Comparison of ENCODE assay signal across 1 cellular context in the genomic region with DNA sequence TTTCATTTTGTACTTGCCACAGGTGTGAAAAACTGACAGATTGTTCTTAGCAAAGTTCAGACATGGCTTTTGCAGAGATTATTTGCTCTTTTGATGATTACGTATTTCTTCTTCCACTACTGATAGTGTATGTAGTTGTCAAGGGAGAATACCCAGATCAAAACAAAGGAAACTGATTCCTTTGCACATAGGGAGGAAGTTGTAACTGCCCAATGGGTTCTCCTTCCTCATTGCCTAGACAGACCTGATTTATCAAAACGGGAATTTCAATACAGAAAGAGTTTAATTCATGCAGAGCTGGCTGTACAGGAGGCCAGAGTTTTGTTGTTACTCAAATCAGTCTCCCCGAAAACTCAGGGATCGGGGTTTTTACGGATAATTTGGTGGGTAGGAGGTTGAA.
TF ChIP-seq lines count a peak whose summit lies in the region.

No MANE protein-coding gene starts in this region.

TF ChIP-seq in WTC11, 78 proteins besides CTCF, POLR2A, EP300 and RAD21 (continued from another document):
- TF ChIP-seq, protein P1, sequence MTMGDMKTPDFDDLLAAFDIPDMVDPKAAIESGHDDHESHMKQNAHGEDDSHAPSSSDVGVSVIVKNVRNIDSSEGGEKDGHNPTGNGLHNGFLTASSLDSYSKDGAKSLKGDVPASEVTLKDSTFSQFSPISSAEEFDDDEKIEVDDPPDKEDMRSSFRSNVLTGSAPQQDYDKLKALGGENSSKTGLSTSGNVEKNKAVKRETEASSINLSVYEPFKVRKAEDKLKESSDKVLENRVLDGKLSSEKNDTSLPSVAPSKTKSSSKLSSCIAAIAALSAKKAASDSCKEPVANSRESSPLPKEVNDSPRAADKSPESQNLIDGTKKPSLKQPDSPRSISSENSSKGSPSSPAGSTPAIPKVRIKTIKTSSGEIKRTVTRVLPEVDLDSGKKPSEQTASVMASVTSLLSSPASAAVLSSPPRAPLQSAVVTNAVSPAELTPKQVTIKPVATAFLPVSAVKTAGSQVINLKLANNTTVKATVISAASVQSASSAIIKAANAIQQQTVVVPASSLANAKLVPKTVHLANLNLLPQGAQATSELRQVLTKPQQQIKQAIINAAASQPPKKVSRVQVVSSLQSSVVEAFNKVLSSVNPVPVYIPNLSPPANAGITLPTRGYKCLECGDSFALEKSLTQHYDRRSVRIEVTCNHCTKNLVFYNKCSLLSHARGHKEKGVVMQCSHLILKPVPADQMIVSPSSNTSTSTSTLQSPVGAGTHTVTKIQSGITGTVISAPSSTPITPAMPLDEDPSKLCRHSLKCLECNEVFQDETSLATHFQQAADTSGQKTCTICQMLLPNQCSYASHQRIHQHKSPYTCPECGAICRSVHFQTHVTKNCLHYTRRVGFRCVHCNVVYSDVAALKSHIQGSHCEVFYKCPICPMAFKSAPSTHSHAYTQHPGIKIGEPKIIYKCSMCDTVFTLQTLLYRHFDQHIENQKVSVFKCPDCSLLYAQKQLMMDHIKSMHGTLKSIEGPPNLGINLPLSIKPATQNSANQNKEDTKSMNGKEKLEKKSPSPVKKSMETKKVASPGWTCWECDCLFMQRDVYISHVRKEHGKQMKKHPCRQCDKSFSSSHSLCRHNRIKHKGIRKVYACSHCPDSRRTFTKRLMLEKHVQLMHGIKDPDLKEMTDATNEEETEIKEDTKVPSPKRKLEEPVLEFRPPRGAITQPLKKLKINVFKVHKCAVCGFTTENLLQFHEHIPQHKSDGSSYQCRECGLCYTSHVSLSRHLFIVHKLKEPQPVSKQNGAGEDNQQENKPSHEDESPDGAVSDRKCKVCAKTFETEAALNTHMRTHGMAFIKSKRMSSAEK (CRISPR knock-in tag; IDR thresholded peaks at IDR 0.05; ENCODE audit: borderline replicate concordance) = no peak
- TF ChIP-seq, protein P2, sequence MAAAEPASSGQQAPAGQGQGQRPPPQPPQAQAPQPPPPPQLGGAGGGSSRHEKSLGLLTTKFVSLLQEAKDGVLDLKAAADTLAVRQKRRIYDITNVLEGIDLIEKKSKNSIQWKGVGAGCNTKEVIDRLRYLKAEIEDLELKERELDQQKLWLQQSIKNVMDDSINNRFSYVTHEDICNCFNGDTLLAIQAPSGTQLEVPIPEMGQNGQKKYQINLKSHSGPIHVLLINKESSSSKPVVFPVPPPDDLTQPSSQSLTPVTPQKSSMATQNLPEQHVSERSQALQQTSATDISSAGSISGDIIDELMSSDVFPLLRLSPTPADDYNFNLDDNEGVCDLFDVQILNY (CRISPR knock-in tag; IDR thresholded peaks at IDR 0.05) = no peak
- no peak for TF ChIP-seq RELA (CRISPR knock-in tag; IDR thresholded peaks at IDR 0.05; ENCODE audit: borderline replicate concordance)
- TF ChIP-seq, protein P3, sequence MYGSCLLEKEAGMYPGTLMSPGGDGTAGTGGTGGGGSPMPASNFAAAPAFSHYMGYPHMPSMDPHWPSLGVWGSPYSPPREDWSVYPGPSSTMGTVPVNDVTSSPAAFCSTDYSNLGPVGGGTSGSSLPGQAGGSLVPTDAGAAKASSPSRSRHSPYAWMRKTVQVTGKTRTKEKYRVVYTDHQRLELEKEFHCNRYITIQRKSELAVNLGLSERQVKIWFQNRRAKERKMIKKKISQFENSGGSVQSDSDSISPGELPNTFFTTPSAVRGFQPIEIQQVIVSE (CRISPR knock-in tag; IDR thresholded peaks at IDR 0.05; ENCODE audit: borderline replicate concordance) = no peak
